Comparison of ENCODE assay signal across 18 cellular contexts in genomic region chr9:111250836-111251452, GRCh38.
DNase-seq lines count a peak whose midpoint lies in the region; ATAC-seq, FAIRE-seq and TF ChIP-seq lines count a peak whose summit lies in the region.
"Had no signal": no experiment of that assay in that cellular context is flagged by ENCODE, and none has a peak within 500 bp of the region (broad histone marks: within the 10 kb centered on the region; RNA-seq: fewer than 3 reads in every experiment).

No MANE protein-coding gene starts in this region.

- H3F3A ChIP-seq in GM23338 (replicated peaks; ENCODE audit: low read depth), result no peaks in the 10 kb centered on the region

- H3K4me1 Mint-ChIP-seq in GM23338, result peaks cover 23% of the 10 kb centered on the region
- H3K4me1 Mint-ChIP-seq: B cell had no signal

- H3K36me3 ChIP-seq in GM23338 (ENCODE audit: insufficient read depth) (no peaks in the 10 kb centered on the region), HUES48 (ENCODE audit: control insufficient read depth, insufficient read depth, low read length) (no peaks in the 10 kb centered on the region), iPS-20b (ENCODE audit: insufficient read depth, low read depth, low read length) (no peaks in the 10 kb centered on the region), colonic mucosa (no peaks in the 10 kb centered on the region)

- in situ Hi-C loops in SK-MEL-5 (cut with HindIII; ENCODE audit: low pct_unique_long_range_greater_than_20kb, low sequenced_read_pairs), result no loop called here

- H2AFZ ChIP-seq in GM23338, result no peak overlapping the region; the same call in 1 of the 2 replicates

- no peak overlapping the region for H3K9ac ChIP-seq in HUES48 (ENCODE audit: low read depth, low read length)
- H3K9ac ChIP-seq in iPS-20b (ENCODE audit: low read depth, low read length), result no peak overlapping the region
- no peak overlapping the region for H3K9ac ChIP-seq in colonic mucosa (ENCODE audit: low read depth in 2 of 2, low read length in 2 of 2)

- H3K4me2 ChIP-seq in GM23338, result peak overlapping the region; percentile 69

- no peak for FAIRE-seq in RCC 7860 (lab: Jason Lieb, UNC)
- FAIRE-seq: A204.1, G401.6, GM12891, HTR-8/SVneo had no signal

- peak overlapping the region; percentile 27 for H3K27ac Mint-ChIP-seq in GM23338
- H3K27ac Mint-ChIP-seq: B cell; CD4-positive, alpha-beta T cell had no signal

- no peaks in the 10 kb centered on the region for H3K36me3 Mint-ChIP-seq in GM23338 (ENCODE audit: low read depth)

- H3K9me3 Mint-ChIP-seq in GM23338, result no peaks in the 10 kb centered on the region
- H3K9me3 Mint-ChIP-seq: CD4-positive, alpha-beta T cell had no signal

- DNase-seq in GM23338 (ENCODE audit: low spot score) (no peak), SK-MEL-5 (ENCODE audit: low read depth, low spot score) (peak; percentile 38), RCC 7860 (ENCODE audit: low spot score) (no peak), mucosa of gallbladder (ENCODE audit: low spot score) (no peak), colonic mucosa (no peak)
- DNase-seq: C1 segment of cervical spinal cord; CD4-positive, alpha-beta T cell; DMS153; DMS79 treated with DMSO at 0.1 percent for 48 hours; EL; HCEC 1CT had no signal

- intact Hi-C loops in colonic mucosa (cut with DNase I), result no loop called here

- H3K4me3 Mint-ChIP-seq in GM23338, result 0 out of 3 replicates have a peak overlapping the region, but pooled peaks have one; percentile 21
- H3K4me3 Mint-ChIP-seq: B cell; CD4-positive, alpha-beta T cell had no signal

- H3K4me3 ChIP-seq in GM23338, result 0 out of 2 replicates have a peak overlapping the region, but pooled peaks have one; percentile 3
- no peak overlapping the region for H3K4me3 ChIP-seq in HUES48 (ENCODE audit: low read depth, low read length)
- H3K4me3 ChIP-seq in iPS-20b (ENCODE audit: low read length), result peak overlapping the region; percentile 14; the same call in 1 of the 2 replicates
- H3K4me3 ChIP-seq in colonic mucosa, result no peak overlapping the region

- no peak for ATAC-seq in GM23338

- no peaks in the 10 kb centered on the region for H3K79me2 ChIP-seq in GM23338 (replicated peaks; ENCODE audit: insufficient read depth)

- H3K27me3 ChIP-seq in GM23338 (ENCODE audit: insufficient read depth) (no peaks in the 10 kb centered on the region), HUES48 (ENCODE audit: control insufficient read depth, insufficient read depth, low read length) (no peaks in the 10 kb centered on the region), iPS-20b (ENCODE audit: insufficient read depth, low read length) (no peaks in the 10 kb centered on the region), colonic mucosa (no peaks in the 10 kb centered on the region)

- H3K27me3 Mint-ChIP-seq in GM23338 (ENCODE audit: insufficient read depth, low read depth, poor library complexity), result no peaks in the 10 kb centered on the region
- H3K27me3 Mint-ChIP-seq: B cell; CD4-positive, alpha-beta T cell had no signal

- H3K4me1 ChIP-seq in GM23338 (ENCODE audit: insufficient read depth) (peaks cover 18% of the 10 kb centered on the region), HUES48 (ENCODE audit: control insufficient read depth, insufficient read depth, low read length) (peaks cover 14% of the 10 kb centered on the region), iPS-20b (ENCODE audit: insufficient read depth, low read length) (peaks cover 7% of the 10 kb centered on the region; the same call in 1 of the 2 replicates), colonic mucosa (no peaks in the 10 kb centered on the region)

- H3K27ac ChIP-seq in GM23338 (ENCODE audit: low read depth) (no peak overlapping the region), HUES48 (ENCODE audit: low read depth, low read length) (peak overlapping the region; percentile 26), iPS-20b (ENCODE audit: low read length) (no peak overlapping the region), colonic mucosa (no peak overlapping the region)

- H3K9me2 ChIP-seq in GM23338 (ENCODE audit: insufficient read depth), result 0 out of 2 replicates have a peak, but pooled peaks cover 4% of the 10 kb centered on the region

- no peaks in the 10 kb centered on the region for H3K9me3 ChIP-seq in HUES48 (ENCODE audit: control insufficient read depth, insufficient read depth, low read length)
- H3K9me3 ChIP-seq in iPS-20b (ENCODE audit: insufficient read depth, low read depth, low read length), result no peaks in the 10 kb centered on the region
- no peaks in the 10 kb centered on the region for H3K9me3 ChIP-seq in colonic mucosa

- no peaks in the 10 kb centered on the region for H4K20me1 ChIP-seq in GM23338 (replicated peaks; ENCODE audit: insufficient read depth)

- TF ChIP-seq CTCF in GM23338 (conservative IDR thresholded peaks at IDR 0.05; ENCODE audit: low read depth in 2 of 2) (no peak), colonic mucosa (IDR thresholded peaks at IDR 0.05) (no peak)

TF ChIP-seq in GM23338, 12 proteins besides CTCF, POLR2A, EP300 and RAD21 (continues in another document):
- TF ChIP-seq POLR2AphosphoS5 (IDR thresholded peaks at IDR 0.05; ENCODE audit: low read depth) (no peak), NANOG (IDR thresholded peaks at IDR 0.05; ENCODE audit: borderline replicate concordance) (no peak), ETS1 (IDR thresholded peaks at IDR 0.05) (no peak), JUNB (IDR thresholded peaks at IDR 0.05; ENCODE audit: unreplicated experiment) (no peak), STAT1 (IDR thresholded peaks at IDR 0.05; ENCODE audit: unreplicated experiment) (no peak), EZH2 (IDR thresholded peaks at IDR 0.05; ENCODE audit: low read depth, unreplicated experiment) (no peak), CREB1 (CRISPR knock-in tag; IDR thresholded peaks at IDR 0.05; ENCODE audit: low read depth) (no peak), REST (IDR thresholded peaks at IDR 0.05; ENCODE audit: unreplicated experiment) (no peak), ZNF331 (CRISPR knock-in tag; IDR thresholded peaks at IDR 0.05; ENCODE audit: low read depth) (no peak), EZH2phosphoT487 (IDR thresholded peaks at IDR 0.05; ENCODE audit: unreplicated experiment) (no peak), ZNF114 (CRISPR knock-in tag; IDR thresholded peaks at IDR 0.05) (no peak)

Comparison
In these comparisons a context has a peak if more than half of its experiments do, and no peak if none do; other contexts are left out.
1. H3K4me3 ChIP-seq: peak in GM23338 (single experiment) and iPS-20b (single experiment); none in HUES48 (single experiment) and colonic mucosa (single experiment).